In genomic region chrX:110045988-110046387, GRCh38 we compare ENCODE assay signal across 14 cellular contexts. TPM values are rescaled to one million over a fixed set of nuclear protein-coding genes. Genes with fewer than 3 reads are reported as not detected.
DNase-seq lines count a peak whose midpoint lies in the region; ATAC-seq and TF ChIP-seq lines count a peak whose summit lies in the region.
"Had no signal": no experiment of that assay in that cellular context is flagged by ENCODE, and none has a peak within 500 bp of the region (broad histone marks: within the 10 kb centered on the region; RNA-seq: fewer than 3 reads in every experiment).

No MANE protein-coding gene starts in this region.

- no peaks in the 10 kb centered on the region for H3K27me3 ChIP-seq in hepatocyte

- POLR2A ChIA-PET in WTC11 (lab: Charles Lee), result no interaction called here

- intact Hi-C loops in head of caudate nucleus (cut with DNase I), result no loop called here

- no peaks in the 10 kb centered on the region for H3K36me3 ChIP-seq in hepatocyte (replicated peaks; ENCODE audit: insufficient read depth, low read depth)
- H3K36me3 ChIP-seq: BLaER1 had no signal

- 23% methylated on average over 4 of the region's 4 CpGs for WGBS in hepatocyte (ENCODE audit: low lambda C conversion rate, missing lambda C conversion rate)

- H3K4me3 ChIP-seq in GM12864 (ENCODE audit: low read depth, low read length), result no peak overlapping the region
- H3K4me3 ChIP-seq in hepatocyte, result no peak overlapping the region
- H3K4me3 ChIP-seq: BLaER1, SK-N-MC had no signal

- H3K9me2 ChIP-seq in hepatocyte (replicated peaks; ENCODE audit: insufficient read depth), result no peaks in the 10 kb centered on the region

- H3K4me2 ChIP-seq in hepatocyte, result peak overlapping the region; percentile 17
- H3K4me2 ChIP-seq: BLaER1 had no signal

- H3K27ac Mint-ChIP-seq in WTC11, result no peak overlapping the region
- H3K27ac Mint-ChIP-seq: stimulated activated effector memory CD8-positive, alpha-beta T cell treated with anti-CD3 and anti-CD28 coated beads, Interleukin-12 subunit alpha, Interleukin-12 subunit beta, amount 100 ng/mL, for 72 hours had no signal

- peaks cover 25% of the 10 kb centered on the region for H3K4me1 Mint-ChIP-seq in WTC11

- peak; percentile 63 for ATAC-seq in WTC11
- ATAC-seq: stimulated activated effector memory CD8-positive, alpha-beta T cell treated with anti-CD3 and anti-CD28 coated beads, Interleukin-12 subunit alpha, Interleukin-12 subunit beta, amount 100 ng/mL, for 72 hours had no signal

- no peaks in the 10 kb centered on the region for H4K20me1 ChIP-seq in hepatocyte (ENCODE audit: insufficient read depth, poor library complexity, severe bottlenecking)

- CTCF ChIA-PET in WTC11 (lab: Charles Lee), result interaction anchor here (1.3 to 1.6 kb wide), 4 partner anchors 13 to 155 kb away, joined by 3 to 6 read pairs (median 4); no protein-coding TSS in a partner anchor

- H3K9me3 ChIP-seq in hepatocyte (ENCODE audit: low read depth), result no peaks in the 10 kb centered on the region
- H3K9me3 ChIP-seq: BLaER1 had no signal

- no peaks in the 10 kb centered on the region for H3K36me3 Mint-ChIP-seq in WTC11
- H3K36me3 Mint-ChIP-seq: stimulated activated effector memory CD8-positive, alpha-beta T cell treated with anti-CD3 and anti-CD28 coated beads, Interleukin-12 subunit alpha, Interleukin-12 subunit beta, amount 100 ng/mL, for 72 hours had no signal

- H3K4me1 ChIP-seq in hepatocyte (ENCODE audit: insufficient read depth), result no peaks in the 10 kb centered on the region

- H3K79me2 ChIP-seq in hepatocyte, result peaks cover 5% of the 10 kb centered on the region

- no peak overlapping the region for H2AFZ ChIP-seq in hepatocyte

- H3K9me3 Mint-ChIP-seq in WTC11, result no peaks in the 10 kb centered on the region
- H3K9me3 Mint-ChIP-seq: stimulated activated effector memory CD8-positive, alpha-beta T cell treated with anti-CD3 and anti-CD28 coated beads, Interleukin-12 subunit alpha, Interleukin-12 subunit beta, amount 100 ng/mL, for 72 hours had no signal

- TF ChIP-seq CTCF in GM12864 (IDR thresholded peaks at IDR 0.05; ENCODE audit: low read depth, low read length, missing control alignments) (peak; percentile 1), WTC11 (IDR thresholded peaks at IDR 0.05) (no peak), hepatocyte (IDR thresholded peaks at IDR 0.05; ENCODE audit: poor library complexity) (peak; percentile 6)

- no peak overlapping the region for H3K4me3 Mint-ChIP-seq in WTC11
- H3K4me3 Mint-ChIP-seq: stimulated activated effector memory CD8-positive, alpha-beta T cell treated with anti-CD3 and anti-CD28 coated beads, Interleukin-12 subunit alpha, Interleukin-12 subunit beta, amount 100 ng/mL, for 72 hours had no signal

- DNase-seq in GM12864 (ENCODE audit: low read depth), result no peak
- peak; percentile 80 for DNase-seq in NCI-H146 treated with DMSO at 0.1 percent for 48 hours (lab: John Stamatoyannopoulos, UW; ENCODE audit: unreplicated experiment)
- no peak for DNase-seq in WTC11 (ENCODE audit: low spot score)
- peak; percentile 28 for DNase-seq in hepatocyte (ENCODE audit: low spot score)
- no peak for DNase-seq in head of caudate nucleus
- DNase-seq in activated CD8-positive, alpha-beta memory T cell treated with anti-CD3 and anti-CD28 coated beads, Interleukin-2, amount 50 U/mL, for 4 hours, result no peak
- no peak for DNase-seq in dermis blood vessel endothelial cell
- no peak for DNase-seq in NCI-H1436 (lab: John Stamatoyannopoulos, UW)
- DNase-seq: activated CD4-positive, CD25-positive, alpha-beta regulatory T cell treated with anti-CD3 and anti-CD28 coated beads, Interleukin-2, amount 50 U/mL, for 72 hours; kidney glomerular epithelial cell; NCI-H526 had no signal

- peak overlapping the region; percentile 51 for H3K27ac ChIP-seq in hepatocyte
- H3K27ac ChIP-seq: BLaER1, SK-N-MC had no signal

- H3K27me3 Mint-ChIP-seq in WTC11 (ENCODE audit: low read depth), result no peaks in the 10 kb centered on the region

TF ChIP-seq in WTC11, 78 proteins besides CTCF, POLR2A, EP300 and RAD21:
- TF ChIP-seq, protein P1, sequence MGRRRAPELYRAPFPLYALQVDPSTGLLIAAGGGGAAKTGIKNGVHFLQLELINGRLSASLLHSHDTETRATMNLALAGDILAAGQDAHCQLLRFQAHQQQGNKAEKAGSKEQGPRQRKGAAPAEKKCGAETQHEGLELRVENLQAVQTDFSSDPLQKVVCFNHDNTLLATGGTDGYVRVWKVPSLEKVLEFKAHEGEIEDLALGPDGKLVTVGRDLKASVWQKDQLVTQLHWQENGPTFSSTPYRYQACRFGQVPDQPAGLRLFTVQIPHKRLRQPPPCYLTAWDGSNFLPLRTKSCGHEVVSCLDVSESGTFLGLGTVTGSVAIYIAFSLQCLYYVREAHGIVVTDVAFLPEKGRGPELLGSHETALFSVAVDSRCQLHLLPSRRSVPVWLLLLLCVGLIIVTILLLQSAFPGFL (CRISPR knock-in tag; IDR thresholded peaks at IDR 0.05; ENCODE audit: borderline replicate concordance), result no peak
- TF ChIP-seq KAT7 (CRISPR knock-in tag; IDR thresholded peaks at IDR 0.05; ENCODE audit: borderline replicate concordance) (no peak), JAZF1 (CRISPR knock-in tag; IDR thresholded peaks at IDR 0.05) (no peak)
TF ChIP-seq in WTC11: peak in this region for 0.

RNA-seq across cellular contexts. Expression of gene TMEM164, which starts 43.1 kb away (rescaled TPM):
- total RNA-seq in WTC11 (2021), result 16.0 to 22.3 TPM (median 19.2 TPM) in 3 replicates
- total RNA-seq in hepatocyte, result 26.7 and 34.2 TPM in 2 replicates
- polyA plus RNA-seq in hepatocyte, result 3.1 and 5.4 TPM in 2 replicates
- 17.2 and 23.5 TPM in 2 replicates for total RNA-seq in dermis blood vessel endothelial cell

Comparison
In these comparisons a context has a peak if more than half of its experiments do, and no peak if none do; other contexts are left out.
1. DNase-seq: peak in NCI-H146 treated with DMSO at 0.1 percent for 48 hours (single experiment) and hepatocyte (single experiment); none in GM12864 (single experiment), WTC11 (single experiment), head of caudate nucleus (0 of 42), activated CD8-positive, alpha-beta memory T cell treated with anti-CD3 and anti-CD28 coated beads, Interleukin-2, amount 50 U/mL, for 4 hours (single experiment), dermis blood vessel endothelial cell (single experiment) and NCI-H1436 (single experiment).